In genomic region chr14:72513346-72513745, GRCh38 we compare ENCODE assay signal across 12 cellular contexts.
"Had no signal": no experiment of that assay in that cellular context is flagged by ENCODE, and none has a peak within 500 bp of the region (broad histone marks: within the 10 kb centered on the region; RNA-seq: fewer than 3 reads in every experiment).

No MANE protein-coding gene starts in this region.

- ATAC-seq: activated T-cell treated with anti-CD3 and anti-CD28 coated beads, Interleukin-2, amount 50 U/mL, for 4 hours; naive thymus-derived CD4-positive, alpha-beta T cell had no signal

- H3K9me3 ChIP-seq: breast epithelium, esophagus muscularis mucosa, prostate gland had no signal

- H3K36me3 Mint-ChIP-seq: activated CD4-positive, alpha-beta memory T cell treated with anti-CD3 and anti-CD28 coated beads for 36 hours had no signal

- H3K27me3 ChIP-seq: breast epithelium had no signal

- H3K9me3 Mint-ChIP-seq: activated CD4-positive, alpha-beta memory T cell treated with anti-CD3 and anti-CD28 coated beads for 36 hours; activated naive CD4-positive, alpha-beta T cell treated with anti-CD3 and anti-CD28 coated beads for 36 hours; activated T-cell treated with anti-CD3 and anti-CD28 coated beads, Interleukin-2, amount 50 U/mL, for 4 hours; naive thymus-derived CD4-positive, alpha-beta T cell; T-helper 2 cell treated with Interferon-gamma antibody and Interleukin-4, amounts not matched to agents 5 μg/mL and 100 μg/mL, for 36 hours had no signal

- H3K4me3 ChIP-seq: breast epithelium, esophagus muscularis mucosa, prostate gland had no signal

- H3K4me3 Mint-ChIP-seq: activated CD4-positive, alpha-beta memory T cell treated with anti-CD3 and anti-CD28 coated beads for 36 hours; activated naive CD4-positive, alpha-beta T cell treated with anti-CD3 and anti-CD28 coated beads for 36 hours; activated T-cell treated with anti-CD3 and anti-CD28 coated beads, Interleukin-2, amount 50 U/mL, for 4 hours; naive thymus-derived CD4-positive, alpha-beta T cell; T-helper 2 cell treated with Interferon-gamma antibody and Interleukin-4, amounts not matched to agents 5 μg/mL and 100 μg/mL, for 36 hours had no signal

- DNase-seq: activated CD4-positive, alpha-beta memory T cell treated with anti-CD3 and anti-CD28 coated beads for 36 hours; activated naive CD4-positive, alpha-beta T cell treated with anti-CD3 and anti-CD28 coated beads for 36 hours; activated T-cell treated with anti-CD3 and anti-CD28 coated beads, Interleukin-2, amount 50 U/mL, for 4 hours; aorta; cortex of kidney; stimulated activated CD4-positive, alpha-beta T cell treated with anti-CD3 and anti-CD28 coated beads, Interleukin-4, amount 100 ng/mL, for 24 hours; stimulated activated naive CD4-positive, alpha-beta T cell had no signal

- H3K27ac Mint-ChIP-seq: activated CD4-positive, alpha-beta memory T cell treated with anti-CD3 and anti-CD28 coated beads for 36 hours; activated naive CD4-positive, alpha-beta T cell treated with anti-CD3 and anti-CD28 coated beads for 36 hours; T-helper 2 cell treated with Interferon-gamma antibody and Interleukin-4, amounts not matched to agents 5 μg/mL and 100 μg/mL, for 36 hours had no signal

- H3K27ac ChIP-seq: breast epithelium, esophagus muscularis mucosa, prostate gland had no signal

- H3K4me1 ChIP-seq: breast epithelium, prostate gland had no signal

- H3K36me3 ChIP-seq: breast epithelium, esophagus muscularis mucosa, prostate gland had no signal
